ENCODE assay signal across 18 cellular contexts in the genomic region with DNA sequence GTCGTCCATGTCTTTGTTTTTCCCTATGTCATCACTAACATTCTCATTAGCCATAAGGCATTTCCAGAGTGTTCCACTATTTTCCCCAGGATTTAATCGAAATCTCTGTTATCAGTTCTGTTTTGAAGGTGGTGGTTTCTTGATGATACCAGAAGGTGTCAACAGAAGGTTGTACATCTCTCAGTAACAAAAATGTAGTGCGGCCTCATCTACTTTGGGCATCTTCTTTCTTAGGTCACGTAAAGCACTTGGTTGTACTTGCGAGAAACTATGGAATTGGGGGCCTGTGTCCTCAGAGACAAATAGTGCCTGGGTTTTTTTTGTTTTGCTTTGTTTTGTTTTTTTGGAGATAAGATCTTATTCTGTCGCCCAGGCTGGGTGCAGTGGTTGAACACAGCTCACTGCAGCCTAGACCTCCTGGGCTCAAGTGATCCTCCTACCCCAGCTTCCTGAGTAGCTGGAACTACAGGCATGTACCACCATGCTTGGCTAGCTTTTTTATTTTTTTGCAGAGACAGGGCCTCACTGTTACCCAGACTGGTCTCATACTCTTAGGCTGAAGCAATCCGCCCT.
DNase-seq lines count a peak whose midpoint lies in the region; ATAC-seq, FAIRE-seq and TF ChIP-seq lines count a peak whose summit lies in the region.
"Had no signal": no experiment of that assay in that cellular context is flagged by ENCODE, and none has a peak within 500 bp of the region (broad histone marks: within the 10 kb centered on the region; RNA-seq: fewer than 3 reads in every experiment).

No MANE protein-coding gene starts in this region.

- no peaks in the 10 kb centered on the region for H3K9me1 ChIP-seq in endothelial cell of umbilical vein (replicated peaks; ENCODE audit: control insufficient read depth, extremely low read depth, insufficient read depth, low read length)

- peak overlapping the region; percentile 72 for H3K27ac Mint-ChIP-seq in activated T-cell treated with anti-CD3 and anti-CD28 coated beads, Interleukin-2, amount 50 U/mL, for 72 hours
- H3K27ac Mint-ChIP-seq: CD8-positive, alpha-beta T cell had no signal

- BruUV-seq in endothelial cell of umbilical vein (replicated peaks; lab: Mats Ljungman, UMichigan): no TSS peak

- no peak for TF ChIP-seq POLR2A in endothelial cell of umbilical vein (IDR thresholded peaks at IDR 0.05; ENCODE audit: low read depth, low read length)

- 52% methylated on average over 7 of the region's 7 CpGs for whole genome bisulfite sequencing in smooth muscle cell (ENCODE audit: low lambda C conversion rate)

- peak; percentile 20 to 43 for ATAC-seq in activated T-cell treated with anti-CD3 and anti-CD28 coated beads, Interleukin-2, amount 50 U/mL, for 72 hours (replicated peaks in 1 of 2)
- ATAC-seq in RWPE2 (ENCODE audit: low read depth): no peak
- ATAC-seq: CD8-positive, alpha-beta T cell; HepG2; upper lobe of right lung had no signal

- peak overlapping the region in 1 of 2 donors; percentile 36 for H3K4me3 Mint-ChIP-seq in activated T-cell treated with anti-CD3 and anti-CD28 coated beads, Interleukin-2, amount 50 U/mL, for 72 hours
- H3K4me3 Mint-ChIP-seq: CD8-positive, alpha-beta T cell had no signal

- H3F3A ChIP-seq in smooth muscle cell (ENCODE audit: low read depth): peaks cover 20% of the 10 kb centered on the region

- no peaks in the 10 kb centered on the region for H3K9me3 Mint-ChIP-seq in activated T-cell treated with anti-CD3 and anti-CD28 coated beads, Interleukin-2, amount 50 U/mL, for 72 hours
- H3K9me3 Mint-ChIP-seq: CD8-positive, alpha-beta T cell had no signal

- no peak overlapping the region for H2AFZ ChIP-seq in endothelial cell of umbilical vein (ENCODE audit: low read depth, low read length)
- no peak overlapping the region for H2AFZ ChIP-seq in smooth muscle cell (ENCODE audit: low read depth)
- H2AFZ ChIP-seq: hepatocyte had no signal

- dilution Hi-C loops in endothelial cell of umbilical vein (cut with MboI; ENCODE audit: extremely low pct_ligation_motif_present, low sequenced_read_pairs): no loop called here

- H3K9me3 ChIP-seq in RWPE2 (ENCODE audit: severe bottlenecking) (no peaks in the 10 kb centered on the region), endothelial cell of umbilical vein (replicated peaks; ENCODE audit: control insufficient read depth, insufficient read depth, low read length) (no peaks in the 10 kb centered on the region), smooth muscle cell (replicated peaks; ENCODE audit: low read depth) (no peaks in the 10 kb centered on the region), left ventricle myocardium inferior (replicated peaks) (no peaks in the 10 kb centered on the region)
- H3K9me3 ChIP-seq: upper lobe of right lung had no signal

- H3K4me1 Mint-ChIP-seq in activated T-cell treated with anti-CD3 and anti-CD28 coated beads, Interleukin-2, amount 50 U/mL, for 72 hours (ENCODE audit: low read depth): peaks cover 24% of the 10 kb centered on the region

- no peak for TF ChIP-seq CTCF in RWPE2 (IDR thresholded peaks at IDR 0.05; ENCODE audit: poor library complexity, severe bottlenecking)
- TF ChIP-seq CTCF in endothelial cell of umbilical vein (IDR thresholded peaks at IDR 0.05; ENCODE audit: extremely low read depth in 1 of 2, insufficient read depth in 1 of 2, low read depth in 1 of 2, low read length in 2 of 2): no peak
- TF ChIP-seq CTCF in smooth muscle cell (IDR thresholded peaks at IDR 0.05; ENCODE audit: borderline replicate concordance, insufficient read depth, poor library complexity, severe bottlenecking): no peak
- no peak for TF ChIP-seq CTCF in left ventricle myocardium inferior (IDR thresholded peaks at IDR 0.05; ENCODE audit: borderline replicate concordance)

- POLR2A ChIA-PET in endothelial cell of umbilical vein (lab: Charles Lee): no interaction called here

- H3K4me3 ChIP-seq in RWPE2 (ENCODE audit: severe bottlenecking) (no peak overlapping the region), endothelial cell of umbilical vein (replicated peaks in 1 of 3; ENCODE audit: insufficient read depth in 1 of 3, low read depth in 1 of 3, low read length in 3 of 3) (no peak overlapping the region), smooth muscle cell (no peak overlapping the region), left ventricle myocardium inferior (no peak overlapping the region)
- H3K4me3 ChIP-seq: hepatocyte, upper lobe of right lung had no signal

- FAIRE-seq in endothelial cell of umbilical vein (lab: Jason Lieb, UNC) (peak; percentile 37), frontal cortex (lab: Jason Lieb, UNC) (no peak)
- FAIRE-seq: HepG2, keratinocyte had no signal

- H3K4me1 ChIP-seq in RWPE2 (ENCODE audit: insufficient read depth, poor library complexity, severe bottlenecking) (no peaks in the 10 kb centered on the region), endothelial cell of umbilical vein (ENCODE audit: control insufficient read depth, extremely low read depth, insufficient read depth, low read length) (no peaks in the 10 kb centered on the region), smooth muscle cell (ENCODE audit: low read depth) (no peaks in the 10 kb centered on the region), left ventricle myocardium inferior (no peaks in the 10 kb centered on the region)
- H3K4me1 ChIP-seq: upper lobe of right lung had no signal

- H3K36me3 Mint-ChIP-seq in activated T-cell treated with anti-CD3 and anti-CD28 coated beads, Interleukin-2, amount 50 U/mL, for 72 hours (ENCODE audit: insufficient read depth in 2 of 2): peaks cover 16 to 31% of the 10 kb centered on the region in 2 donors

- peaks cover 64% of the 10 kb centered on the region for H3K36me3 ChIP-seq in RWPE2 (ENCODE audit: low read depth)
- peaks cover 0 to 6% of the 10 kb centered on the region in 2 experiments for H3K36me3 ChIP-seq in endothelial cell of umbilical vein (ENCODE audit: control insufficient read depth in 2 of 2, extremely low read depth in 1 of 2, insufficient read depth in 2 of 2, low read length in 2 of 2)
- no peaks in the 10 kb centered on the region for H3K36me3 ChIP-seq in smooth muscle cell (ENCODE audit: low read depth)
- no peaks in the 10 kb centered on the region for H3K36me3 ChIP-seq in left ventricle myocardium inferior
- H3K36me3 ChIP-seq: upper lobe of right lung had no signal

- H3K79me2 ChIP-seq in endothelial cell of umbilical vein (ENCODE audit: control insufficient read depth, insufficient read depth, low read length): no peaks in the 10 kb centered on the region
- no peaks in the 10 kb centered on the region for H3K79me2 ChIP-seq in smooth muscle cell (ENCODE audit: low read depth)
- H3K79me2 ChIP-seq: hepatocyte had no signal

- no peaks in the 10 kb centered on the region for H3K27me3 Mint-ChIP-seq in activated T-cell treated with anti-CD3 and anti-CD28 coated beads, Interleukin-2, amount 50 U/mL, for 72 hours (ENCODE audit: low read depth)

- intact Hi-C loops in endothelial cell of umbilical vein (cut with micrococcal nuclease) (no loop called here), left ventricle myocardium inferior (cut with micrococcal nuclease) (no loop called here)

- CTCF ChIA-PET in endothelial cell of umbilical vein (lab: Charles Lee): no interaction called here

- H3K4me2 ChIP-seq in endothelial cell of umbilical vein (ENCODE audit: insufficient read depth, low read length): no peak overlapping the region
- peak overlapping the region; percentile 71 for H3K4me2 ChIP-seq in smooth muscle cell
- H3K4me2 ChIP-seq: hepatocyte had no signal

- no peak overlapping the region for H3K9ac ChIP-seq in endothelial cell of umbilical vein (replicated peaks; ENCODE audit: extremely low read depth, insufficient read depth, low read length)
- peak overlapping the region; percentile 24 for H3K9ac ChIP-seq in smooth muscle cell (ENCODE audit: low read depth)

- H4K20me1 ChIP-seq in endothelial cell of umbilical vein (replicated peaks; ENCODE audit: control insufficient read depth, extremely low read depth, insufficient read depth, low read length) (no peaks in the 10 kb centered on the region), smooth muscle cell (ENCODE audit: low read depth) (no peaks in the 10 kb centered on the region)

- no peaks in the 10 kb centered on the region for H3K27me3 ChIP-seq in RWPE2 (ENCODE audit: insufficient read depth, poor library complexity, severe bottlenecking)
- H3K27me3 ChIP-seq in endothelial cell of umbilical vein (ENCODE audit: control insufficient read depth in 2 of 2, insufficient read depth in 2 of 2, low read length in 2 of 2): no peaks in the 10 kb centered on the region
- no peaks in the 10 kb centered on the region for H3K27me3 ChIP-seq in smooth muscle cell (ENCODE audit: low read depth)
- no peaks in the 10 kb centered on the region for H3K27me3 ChIP-seq in left ventricle myocardium inferior (ENCODE audit: low read depth)
- H3K27me3 ChIP-seq: hepatocyte, upper lobe of right lung had no signal

- no peak for DNase-seq in activated T-cell treated with anti-CD3 and anti-CD28 coated beads, Interleukin-2, amount 50 U/mL, for 72 hours
- no peak for DNase-seq in activated T-cell treated with anti-CD3 and anti-CD28 coated beads, Interleukin-2, amount 50 U/mL, for 1 hour
- DNase-seq in RWPE2 (ENCODE audit: low spot score) (peak; percentile 9), endothelial cell of umbilical vein (ENCODE audit: low read depth, low spot score) (no peak), smooth muscle cell (lab: John Stamatoyannopoulos, UW; ENCODE audit: unreplicated experiment) (no peak), left ventricle myocardium inferior (no peak), frontal cortex (ENCODE audit: low spot score in 2 of 2) (no peak)
- DNase-seq in stimulated activated CD4-positive, alpha-beta T cell treated with anti-CD3 and anti-CD28 coated beads, Interleukin-2, amount 100 ng/mL, for 24 hours: no peak
- DNase-seq: ACHN; CD8-positive, alpha-beta T cell; MV-4-11; NCI-H2029 treated with DMSO at 0.1 percent for 48 hours; NCI-H446; stimulated activated naive CD8-positive, alpha-beta T cell treated with anti-CD3 and anti-CD28 coated beads, Interleukin-15, Interleukin-2, amounts not matched to agents 100 U/mL and 50 U/mL, for 24 hours; upper lobe of right lung had no signal

- no peak overlapping the region for H3K27ac ChIP-seq in RWPE2 (ENCODE audit: poor library complexity, severe bottlenecking)
- no peak overlapping the region for H3K27ac ChIP-seq in endothelial cell of umbilical vein (ENCODE audit: insufficient read depth, low read depth, low read length)
- peak overlapping the region; percentile 82 for H3K27ac ChIP-seq in smooth muscle cell (ENCODE audit: low read depth)
- H3K27ac ChIP-seq in left ventricle myocardium inferior (replicated peaks): no peak overlapping the region
- H3K27ac ChIP-seq: hepatocyte, upper lobe of right lung had no signal

TF ChIP-seq in endothelial cell of umbilical vein, 7 proteins besides CTCF, POLR2A, EP300 and RAD21 (continues in another document):
- TF ChIP-seq MAX (IDR thresholded peaks at IDR 0.05; ENCODE audit: insufficient read depth, insufficient read length): no peak
- no peak for TF ChIP-seq MYC (IDR thresholded peaks at IDR 0.05; ENCODE audit: low read depth, low read length)
- TF ChIP-seq GATA2 (IDR thresholded peaks at IDR 0.05; ENCODE audit: insufficient read depth, insufficient read length, low read depth, low read length): no peak
- no peak for TF ChIP-seq EZH2 (IDR thresholded peaks at IDR 0.05; ENCODE audit: borderline replicate concordance, low read depth, low read length, severe bottlenecking)
